Comparison of ENCODE assay signal across 12 cellular contexts in genomic region chr14:68969278-68969677, GRCh38. TPM values are rescaled to one million over a fixed set of nuclear protein-coding genes. Genes with fewer than 3 reads are reported as not detected.
DNase-seq lines count a peak whose midpoint lies in the region; ATAC-seq and TF ChIP-seq lines count a peak whose summit lies in the region.
"Had no signal": no experiment of that assay in that cellular context is flagged by ENCODE, and none has a peak within 500 bp of the region (broad histone marks: within the 10 kb centered on the region; RNA-seq: fewer than 3 reads in every experiment).

No MANE protein-coding gene starts in this region.

- H3F3A ChIP-seq in smooth muscle cell (ENCODE audit: low read depth): peaks cover 18% of the 10 kb centered on the region

- H3K4me3 ChIP-seq in smooth muscle cell: no peak overlapping the region
- no peak overlapping the region for H3K4me3 ChIP-seq in BE2C (ENCODE audit: low read depth, low read length)

- peak overlapping the region; percentile 91 for H3K4me2 ChIP-seq in smooth muscle cell

- H3K4me1 ChIP-seq in smooth muscle cell (ENCODE audit: low read depth): peaks cover 26% of the 10 kb centered on the region
- H3K4me1 ChIP-seq in BE2C: peaks cover 54% of the 10 kb centered on the region

- H3K4me1 Mint-ChIP-seq in HFFc6 (ENCODE audit: low read depth): peaks cover 100% of the 10 kb centered on the region
- H3K4me1 Mint-ChIP-seq in activated naive CD8-positive, alpha-beta T cell treated with anti-CD3 and anti-CD28 coated beads, Interleukin-2, amount 10 ng/mL, durations not matched to agents 7 days and 5 days: peaks cover 61% of the 10 kb centered on the region

- H3K36me3 Mint-ChIP-seq in HFFc6 (ENCODE audit: low read depth): peaks cover 61% of the 10 kb centered on the region
- peaks cover 23% of the 10 kb centered on the region for H3K36me3 Mint-ChIP-seq in activated naive CD8-positive, alpha-beta T cell treated with anti-CD3 and anti-CD28 coated beads, Interleukin-2, amount 10 ng/mL, durations not matched to agents 7 days and 5 days

- DNase-seq in HFFc6: no peak
- DNase-seq in activated naive CD8-positive, alpha-beta T cell treated with anti-CD3 and anti-CD28 coated beads, Interleukin-2, amount 10 ng/mL, durations not matched to agents 7 days and 5 days: no peak
- peak; percentile 76 for DNase-seq in left cardiac atrium
- no peak for DNase-seq in smooth muscle cell (lab: John Stamatoyannopoulos, UW; ENCODE audit: unreplicated experiment)
- DNase-seq in BE2C: no peak
- DNase-seq: Calu3, NCI-H2081, nucleus accumbens, T1000 had no signal

- peaks cover 100% of the 10 kb centered on the region for H4K20me1 ChIP-seq in smooth muscle cell (ENCODE audit: low read depth)

- POLR2A ChIA-PET in activated naive CD8-positive, alpha-beta T cell treated with anti-CD3 and anti-CD28 coated beads, Interleukin-2, amount 10 ng/mL, durations not matched to agents 7 days and 5 days (lab: Charles Lee): interaction anchor here (1.2 to 2.5 kb wide), 4 partner anchors 8 to 40 kb away, joined by 3 to 14 read pairs (median 5); no protein-coding TSS in a partner anchor

- H3K36me3 ChIP-seq in smooth muscle cell (ENCODE audit: low read depth): peaks cover 2% of the 10 kb centered on the region
- peaks cover 33% of the 10 kb centered on the region for H3K36me3 ChIP-seq in BE2C

- H3K79me2 ChIP-seq in smooth muscle cell (ENCODE audit: low read depth): peaks cover 100% of the 10 kb centered on the region

- H3K9me3 ChIP-seq in smooth muscle cell (replicated peaks; ENCODE audit: low read depth) (no peaks in the 10 kb centered on the region), BE2C (no peaks in the 10 kb centered on the region)

- H3K9ac ChIP-seq in smooth muscle cell (ENCODE audit: low read depth): no peak overlapping the region

- H3K27ac ChIP-seq in smooth muscle cell (ENCODE audit: low read depth): peak overlapping the region; percentile 96

- H3K27me3 ChIP-seq in smooth muscle cell (ENCODE audit: low read depth) (no peaks in the 10 kb centered on the region), BE2C (no peaks in the 10 kb centered on the region)

- intact Hi-C loops in left cardiac atrium (cut with DNase I): no loop called here

- peaks cover 26% of the 10 kb centered on the region for H3K27me3 Mint-ChIP-seq in HFFc6 (ENCODE audit: insufficient read depth)
- no peaks in the 10 kb centered on the region for H3K27me3 Mint-ChIP-seq in activated naive CD8-positive, alpha-beta T cell treated with anti-CD3 and anti-CD28 coated beads, Interleukin-2, amount 10 ng/mL, durations not matched to agents 7 days and 5 days

- no peak overlapping the region for H2AFZ ChIP-seq in smooth muscle cell (ENCODE audit: low read depth)

- WGBS in smooth muscle cell (ENCODE audit: low lambda C conversion rate): 55% methylated on average over 8 of the region's 8 CpGs

- H3K27ac Mint-ChIP-seq in HFFc6: peak overlapping the region; percentile 70
- H3K27ac Mint-ChIP-seq in activated naive CD8-positive, alpha-beta T cell treated with anti-CD3 and anti-CD28 coated beads, Interleukin-2, amount 10 ng/mL, durations not matched to agents 7 days and 5 days: no peak overlapping the region

- TF ChIP-seq CTCF in HFFc6 (IDR thresholded peaks at IDR 0.05) (no peak), smooth muscle cell (IDR thresholded peaks at IDR 0.05; ENCODE audit: borderline replicate concordance, insufficient read depth, poor library complexity, severe bottlenecking) (no peak), BE2C (IDR thresholded peaks at IDR 0.05; ENCODE audit: low read depth, low read length) (no peak)

- H3K9me3 Mint-ChIP-seq in HFFc6: no peaks in the 10 kb centered on the region
- peaks cover 1% of the 10 kb centered on the region for H3K9me3 Mint-ChIP-seq in activated naive CD8-positive, alpha-beta T cell treated with anti-CD3 and anti-CD28 coated beads, Interleukin-2, amount 10 ng/mL, durations not matched to agents 7 days and 5 days

- no peak overlapping the region for H3K4me3 Mint-ChIP-seq in HFFc6
- peak overlapping the region; percentile 32 for H3K4me3 Mint-ChIP-seq in activated naive CD8-positive, alpha-beta T cell treated with anti-CD3 and anti-CD28 coated beads, Interleukin-2, amount 10 ng/mL, durations not matched to agents 7 days and 5 days

- ATAC-seq in activated naive CD8-positive, alpha-beta T cell treated with anti-CD3 and anti-CD28 coated beads, Interleukin-2, amount 10 ng/mL, durations not matched to agents 7 days and 5 days (ENCODE audit: low read depth): no peak
- peak; percentile 20 to 36 for ATAC-seq in left cardiac atrium
- no peak for ATAC-seq in GM18520 (IDR thresholded peaks at IDR 0.05; ENCODE audit: unreplicated experiment)
- no peak for ATAC-seq in HG02623 (IDR thresholded peaks at IDR 0.05; ENCODE audit: unreplicated experiment)
- ATAC-seq in GM21528 (IDR thresholded peaks at IDR 0.05; ENCODE audit: low FRiP score, unreplicated experiment): no peak

RNA-seq across cellular contexts. Expression of gene ACTN1, which starts 9.8 kb away (rescaled TPM):
- 100 to 1,000 TPM; 749 to 847 (median 825) TPM for total RNA-seq in HFFc6 (2021; fragmentation: NEBNext Ultra II Directional; extraction: Animal tissue kit (Norgen Biotek cat#: 25700))
- 10 to 100 TPM; 63.8 to 71.5 TPM for total RNA-seq in activated naive CD8-positive, alpha-beta T cell treated with anti-CD3 and anti-CD28 coated beads, Interleukin-2, amount 10 ng/mL, durations not matched to agents 7 days and 5 days
- total RNA-seq in left cardiac atrium (100 to 1,000 TPM; 160 to 319 TPM), smooth muscle cell (361 and 422 TPM in 2 replicates)
- 741 and 806 TPM in 2 replicates for polyA plus RNA-seq in smooth muscle cell
- 321 TPM for polyA plus RNA-seq in BE2C (2012; ENCODE audit: insufficient read depth, insufficient read length, low read depth)

Comparison
In these comparisons a context has a peak if more than half of its experiments do, and no peak if none do; other contexts are left out.
1. ATAC-seq: peak in left cardiac atrium (2 of 2); none in activated naive CD8-positive, alpha-beta T cell treated with anti-CD3 and anti-CD28 coated beads, Interleukin-2, amount 10 ng/mL, durations not matched to agents 7 days and 5 days (single experiment), GM18520 (single experiment), HG02623 (single experiment) and GM21528 (single experiment).